Comparison of ENCODE assay signal across 8 cellular contexts in genomic region chr4:41934813-41935651, GRCh38. TPM values are rescaled to one million over a fixed set of nuclear protein-coding genes. Genes with fewer than 3 reads are reported as not detected.
A peak's percentile ranks its signal among the peaks of the same experiment; 100 is the strongest.
DNase-seq lines count a peak whose midpoint lies in the region; ATAC-seq and TF ChIP-seq lines count a peak whose summit lies in the region.

TMEM33 (plus strand) TSS chr4:41935429; CDS start chr4:41935485, 56 bp downstream.

- 5 to 6% methylated on average over 42 to 44 of the region's 51 CpGs for whole genome bisulfite sequencing in tibial nerve, 2 donors

- ATAC-seq in HG02759 (IDR thresholded peaks at IDR 0.05; ENCODE audit: unreplicated experiment) (peak; percentile 92), Right ventricle myocardium superior (ENCODE audit: poor library complexity) (peak; percentile 99)

- H3K9me3 ChIP-seq in parathyroid adenoma (ENCODE audit: control insufficient read depth, low read length) (no peaks in the 10 kb centered on the region), tibial nerve (no peaks in the 10 kb centered on the region)

- intact Hi-C loops in Right ventricle myocardium superior (cut with DNase I) = no loop called here

- H3K27me3 ChIP-seq in parathyroid adenoma (ENCODE audit: control insufficient read depth, insufficient read depth, low read length) (no peaks in the 10 kb centered on the region), tibial nerve (no peaks in the 10 kb centered on the region)

- peak; percentile 10 for TF ChIP-seq CTCF in GM12865 (IDR thresholded peaks at IDR 0.05; ENCODE audit: insufficient read depth, low read depth, low read length, missing control alignments)
- TF ChIP-seq CTCF in parathyroid adenoma (IDR thresholded peaks at IDR 0.05) = no peak
- TF ChIP-seq CTCF in tibial nerve (IDR thresholded peaks at IDR 0.05) = peak in 2 of 5 experiments; percentile 31 to 49

- TF ChIP-seq POLR2A in tibial nerve (IDR thresholded peaks at IDR 0.05) = peak in 1 of 2 donors; percentile 64

- peak within 1 kb of the TSS; percentile 43 for H3K27ac ChIP-seq in parathyroid adenoma
- peak within 1 kb of the TSS in 3 of 4 donors; percentile 52 to 84 (median 83) for H3K27ac ChIP-seq in tibial nerve

- H2AFZ ChIP-seq in parathyroid adenoma = peak within 1 kb of the TSS; percentile 87

- peak; percentile 22 to 87 for TF ChIP-seq EP300 in tibial nerve (IDR thresholded peaks at IDR 0.05)

- H3K4me2 ChIP-seq in parathyroid adenoma (ENCODE audit: low read length) = peak within 1 kb of the TSS; percentile 71

- H3K36me3 ChIP-seq in parathyroid adenoma (ENCODE audit: control insufficient read depth, insufficient read depth, low read length) (no peaks in the 10 kb centered on the region), tibial nerve (peaks cover 0 to 11% (median 0%) of the 10 kb centered on the region in 3 donors)

- peak; percentile 91 for DNase-seq in GM12865 (ENCODE audit: low read depth)
- DNase-seq in NCI-H1417 (lab: John Stamatoyannopoulos, UW) = peak; percentile 87 to 94 (median 92)
- DNase-seq in SW 1271 (lab: John Stamatoyannopoulos, UW) = peak; percentile 75 to 89
- DNase-seq in activated naive CD8-positive, alpha-beta T cell treated with anti-CD3 and anti-CD28 coated beads, Interleukin-2, amount 50 U/mL, for 16 hours (ENCODE audit: low read depth, low spot score) = peak; percentile 58
- DNase-seq in Right ventricle myocardium superior = peak; percentile 90
- DNase-seq in tibial nerve (ENCODE audit: low spot score in 2 of 2) = peak; percentile 67 to 84

- H3K4me3 ChIP-seq in GM12865 (ENCODE audit: low read depth, low read length) (peak within 1 kb of the TSS; percentile 94), parathyroid adenoma (ENCODE audit: low read depth, low read length) (peak within 1 kb of the TSS; percentile 98), tibial nerve (peak within 1 kb of the TSS; percentile 69 to 95 (median 78))

- H3K4me1 ChIP-seq in parathyroid adenoma = no peaks in the 10 kb centered on the region
- H3K4me1 ChIP-seq in tibial nerve = peaks cover 0 to 51% (median 12%) of the 10 kb centered on the region in 4 donors

- peaks cover 11% of the 10 kb centered on the region for H3K79me2 ChIP-seq in parathyroid adenoma

- no peak within 1 kb of the TSS for H3K9ac ChIP-seq in parathyroid adenoma

RNA-seq across cellular contexts. Expression of gene TMEM33, which starts in this region (rescaled TPM):
- total RNA-seq in Right ventricle myocardium superior (19.6 TPM), tibial nerve (10 to 100 TPM; 40.2 to 76.4 (median 43.1) TPM)

Comparison
In these comparisons a context has a peak if more than half of its experiments do, and no peak if none do; other contexts are left out.
1. Peak in every context shown above with its lines: DNase-seq, ATAC-seq, H3K4me3 ChIP-seq and H3K27ac ChIP-seq.